Comparison of ENCODE assay signal across 13 cellular contexts in genomic region chr9:3793363-3793762, GRCh38.
"Had no signal": no experiment of that assay in that cellular context is flagged by ENCODE, and none has a peak within 500 bp of the region (broad histone marks: within the 10 kb centered on the region; RNA-seq: fewer than 3 reads in every experiment).

No MANE protein-coding gene starts in this region.

- FAIRE-seq: pancreas had no signal

- H3K27ac ChIP-seq: esophagus muscularis mucosa, WERI-Rb-1 had no signal

- H3K9me3 ChIP-seq: pancreas had no signal

- DNase-seq: activated CD4-positive, alpha-beta T cell treated with anti-CD3 and anti-CD28 coated beads for 1 hour; activated CD8-positive, alpha-beta memory T cell treated with anti-CD3 and anti-CD28 coated beads for 24 hours; activated CD8-positive, alpha-beta memory T cell treated with anti-CD3 and anti-CD28 coated beads, Interleukin-2, amount 50 U/mL, for 48 hours; activated effector memory CD4-positive, alpha-beta T cell treated with Interleukin-2 at 50 U/mL for 16 hours; activated naive CD4-positive, alpha-beta T cell treated with anti-CD3 and anti-CD28 coated beads, Interleukin-2, amount 50 U/mL, for 16 hours; activated T-cell treated with anti-CD3 and anti-CD28 coated beads, Interleukin-2, amount 50 U/mL, for 48 hours; aorta; pancreas; stimulated activated naive B cell treated with anti-CD40 and anti-IgM and Interleukin-4, amounts not matched to agents 10 μg/mL and 1 μg/mL and 100 μg/mL, for 72 hours; T-helper 17 cell; WERI-Rb-1 had no signal

- H3K4me1 ChIP-seq: esophagus muscularis mucosa, pancreas had no signal

- ATAC-seq: stimulated activated naive B cell treated with anti-CD40 and anti-IgM and Interleukin-4, amounts not matched to agents 10 μg/mL and 1 μg/mL and 100 μg/mL, for 72 hours; T-helper 17 cell had no signal

- H3K27me3 ChIP-seq: esophagus muscularis mucosa, pancreas had no signal

- H3K36me3 ChIP-seq: esophagus muscularis mucosa, pancreas, WERI-Rb-1 had no signal

- H3K4me3 ChIP-seq: coronary artery, esophagus muscularis mucosa, pancreas had no signal
